Comparison of ENCODE assay signal across 8 cellular contexts in genomic region chr5:143404416-143405062, GRCh38. TPM values are rescaled to one million over a fixed set of nuclear protein-coding genes. Genes with fewer than 3 reads are reported as not detected.
DNase-seq lines count a peak whose midpoint lies in the region; ATAC-seq, FAIRE-seq and TF ChIP-seq lines count a peak whose summit lies in the region.

No MANE protein-coding gene starts in this region.

- TF ChIP-seq CTCF in BE2C (IDR thresholded peaks at IDR 0.05; ENCODE audit: low read depth, low read length) (no peak), OCI-LY3 (IDR thresholded peaks at IDR 0.05; ENCODE audit: low read depth, low read length) (no peak), esophagus muscularis mucosa (IDR thresholded peaks at IDR 0.05) (no peak)

- H3K36me3 ChIP-seq in BE2C (no peaks in the 10 kb centered on the region), OCI-LY3 (replicated peaks; ENCODE audit: low read depth, low read length) (peaks cover 7% of the 10 kb centered on the region), esophagus muscularis mucosa (no peaks in the 10 kb centered on the region), muscle layer of duodenum (ENCODE audit: control insufficient read depth in 1 of 2, insufficient read depth in 2 of 2, low read length in 2 of 2) (peaks cover 8 to 19% of the 10 kb centered on the region in 2 donors)

- TF ChIP-seq POLR2A in esophagus muscularis mucosa (IDR thresholded peaks at IDR 0.05; ENCODE audit: low read depth), result no peak

- H2AFZ ChIP-seq in OCI-LY3 (ENCODE audit: low read depth, low read length), result peak overlapping the region; percentile 87

- H3K27ac Mint-ChIP-seq in activated T-cell treated with anti-CD3 and anti-CD28 coated beads, Interleukin-2, amount 50 U/mL, for 24 hours, result peak overlapping the region; percentile 99

- DNase-seq in BE2C (peak; percentile 17), GM19239 (ENCODE audit: insufficient read length, low spot score) (peak; percentile 26), esophagus muscularis mucosa (ENCODE audit: extremely low spot score) (peak; percentile 96)
- peak; percentile 77 for DNase-seq in activated T-cell treated with anti-CD3 and anti-CD28 coated beads, Interleukin-2, amount 50 U/mL, for 24 hours
- peak; percentile 46 for DNase-seq in stimulated activated CD8-positive, alpha-beta memory T cell treated with anti-CD3 and anti-CD28 coated beads, Interleukin-7, amount 100 ng/mL, for 24 hours (ENCODE audit: low read depth)

- ATAC-seq in HG03439 (IDR thresholded peaks at IDR 0.05; ENCODE audit: unreplicated experiment), result peak; percentile 21

- H3K27me3 ChIP-seq in BE2C, result peaks cover 73% of the 10 kb centered on the region
- H3K27me3 ChIP-seq in OCI-LY3 (ENCODE audit: low read depth, low read length), result no peaks in the 10 kb centered on the region
- H3K27me3 ChIP-seq in esophagus muscularis mucosa, result no peaks in the 10 kb centered on the region
- H3K27me3 ChIP-seq in muscle layer of duodenum (ENCODE audit: low read depth, low read length), result no peaks in the 10 kb centered on the region

- H3K4me1 ChIP-seq in BE2C, result no peaks in the 10 kb centered on the region
- peaks cover 7% of the 10 kb centered on the region; the same call in 1 of the 2 replicates for H3K4me1 ChIP-seq in OCI-LY3 (ENCODE audit: low read length)
- H3K4me1 ChIP-seq in esophagus muscularis mucosa, result peaks cover 5 to 21% (median 14%) of the 10 kb centered on the region in 4 donors
- peaks cover 4 to 17% of the 10 kb centered on the region in 2 donors for H3K4me1 ChIP-seq in muscle layer of duodenum (ENCODE audit: control insufficient read depth in 1 of 2, insufficient read depth in 2 of 2, low read length in 2 of 2)

- H3K4me3 Mint-ChIP-seq in activated T-cell treated with anti-CD3 and anti-CD28 coated beads, Interleukin-2, amount 50 U/mL, for 24 hours, result peak overlapping the region; percentile 87

- H3K27me3 Mint-ChIP-seq in activated T-cell treated with anti-CD3 and anti-CD28 coated beads, Interleukin-2, amount 50 U/mL, for 24 hours, result no peaks in the 10 kb centered on the region

- H3K36me3 Mint-ChIP-seq in activated T-cell treated with anti-CD3 and anti-CD28 coated beads, Interleukin-2, amount 50 U/mL, for 24 hours (ENCODE audit: low read depth), result peaks cover 43% of the 10 kb centered on the region

- H3K4me3 ChIP-seq in BE2C (ENCODE audit: low read depth, low read length) (peak overlapping the region; percentile 82), OCI-LY3 (ENCODE audit: low read length) (peak overlapping the region; percentile 99), esophagus muscularis mucosa (peak overlapping the region; percentile 82 to 92 (median 88)), muscle layer of duodenum (ENCODE audit: low read depth in 1 of 2, low read length in 2 of 2) (peak overlapping the region; percentile 95 to 96)

- peaks cover 40% of the 10 kb centered on the region for H3K79me2 ChIP-seq in OCI-LY3 (ENCODE audit: low read length)

- no peak for TF ChIP-seq EP300 in esophagus muscularis mucosa (IDR thresholded peaks at IDR 0.05)

- 2% methylated on average over 15 of the region's 41 CpGs for WGBS in esophagus muscularis mucosa

- peak overlapping the region; percentile 97 for H3K9ac ChIP-seq in OCI-LY3 (ENCODE audit: low read length)

- H3K4me1 Mint-ChIP-seq in activated T-cell treated with anti-CD3 and anti-CD28 coated beads, Interleukin-2, amount 50 U/mL, for 24 hours (ENCODE audit: low read depth), result peaks cover 50% of the 10 kb centered on the region

- intact Hi-C loops in esophagus muscularis mucosa (cut with DNase I), result loop anchor here (2.0 to 5.0 kb wide), 6 partner anchors 103 to 482 kb away; no protein-coding TSS in a partner anchor

- H3K9me3 ChIP-seq in BE2C (no peaks in the 10 kb centered on the region), OCI-LY3 (ENCODE audit: insufficient read depth, low read length) (no peaks in the 10 kb centered on the region; the same call in 1 of the 2 replicates), esophagus muscularis mucosa (no peaks in the 10 kb centered on the region), muscle layer of duodenum (ENCODE audit: control insufficient read depth in 1 of 2, low read length in 2 of 2) (no peaks in the 10 kb centered on the region)

- peak overlapping the region; percentile 98 for H3K4me2 ChIP-seq in OCI-LY3 (ENCODE audit: low read length)

- peaks cover 8% of the 10 kb centered on the region for H3K9me3 Mint-ChIP-seq in activated T-cell treated with anti-CD3 and anti-CD28 coated beads, Interleukin-2, amount 50 U/mL, for 24 hours

- peak; percentile 84 for FAIRE-seq in GM19239 (lab: Jason Lieb, UNC)

- peak overlapping the region; percentile 98 for H3K27ac ChIP-seq in OCI-LY3 (ENCODE audit: low read length)
- H3K27ac ChIP-seq in esophagus muscularis mucosa (replicated peaks in 1 of 4), result peak overlapping the region; percentile 94 to 99 (median 98)
- H3K27ac ChIP-seq in muscle layer of duodenum (ENCODE audit: low read length), result peak overlapping the region; percentile 98

- H4K20me1 ChIP-seq in OCI-LY3 (ENCODE audit: insufficient read depth, low read length), result peaks cover 8% of the 10 kb centered on the region; the same call in 1 of the 2 replicates

RNA-seq across cellular contexts. Expression of gene NR3C1, which starts 1.1 kb away (rescaled TPM):
- 0.39 TPM for polyA plus RNA-seq in BE2C (2012; ENCODE audit: insufficient read depth, insufficient read length, low read depth)
- total RNA-seq in esophagus muscularis mucosa, result 10 to 100 TPM; 79.2 to 92.3 (median 89.3) TPM

Comparison
In these comparisons a context has a peak if more than half of its experiments do, and no peak if none do; other contexts are left out.
1. Peak in every context shown above with its lines: DNase-seq, ATAC-seq, H3K4me3 ChIP-seq and H3K27ac ChIP-seq.
2. DNase-seq: peak in every context shown above with its lines; median percentile 96 in esophagus muscularis mucosa; 77 in activated T-cell treated with anti-CD3 and anti-CD28 coated beads, Interleukin-2, amount 50 U/mL, for 24 hours; 46 in stimulated activated CD8-positive, alpha-beta memory T cell treated with anti-CD3 and anti-CD28 coated beads, Interleukin-7, amount 100 ng/mL, for 24 hours; 26 in GM19239; 17 in BE2C.